1 cellular context compared by ENCODE assay signal in the genomic region with DNA sequence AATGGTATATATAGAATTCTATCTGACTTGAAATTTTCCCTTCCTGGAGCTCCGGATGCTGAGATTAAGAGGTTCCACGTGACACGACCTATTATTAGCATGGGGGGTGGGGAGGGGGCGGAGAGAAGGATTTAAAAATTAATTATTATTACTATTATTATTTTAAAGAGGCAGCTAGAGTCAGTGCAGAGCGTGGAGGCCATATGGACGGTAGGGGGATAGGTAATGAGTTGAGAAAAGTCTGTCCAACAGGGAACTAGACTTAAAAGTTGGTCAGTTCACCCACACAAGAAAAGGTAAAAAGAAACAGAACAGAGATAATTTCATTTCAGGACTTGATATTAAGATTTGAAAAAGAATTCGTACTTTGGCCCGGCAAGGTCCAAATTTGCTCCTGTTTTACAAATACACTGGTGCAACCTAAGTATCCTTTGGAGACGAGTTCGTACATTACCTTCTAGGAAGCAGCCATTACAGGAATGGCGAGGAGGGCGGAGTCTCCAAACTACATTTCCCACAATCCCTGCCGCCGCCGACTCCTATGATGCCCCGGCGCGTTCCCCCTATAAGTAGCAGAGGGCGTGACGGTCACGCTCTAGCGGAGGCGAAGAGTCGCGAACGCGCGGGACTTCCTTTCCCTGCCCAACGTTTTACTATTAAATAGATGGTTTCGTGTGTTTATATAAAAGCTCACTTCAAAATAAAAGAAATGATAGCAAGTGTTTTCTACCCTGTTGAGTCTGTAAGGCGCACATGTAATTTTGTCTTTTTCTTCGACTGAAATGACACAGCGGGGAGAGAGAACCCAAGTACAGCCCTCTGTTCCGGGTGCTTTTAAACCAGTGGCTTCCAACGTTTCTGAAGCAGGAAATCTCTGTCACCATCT.
TF ChIP-seq lines count a peak whose summit lies in the region.

A gene with protein sequence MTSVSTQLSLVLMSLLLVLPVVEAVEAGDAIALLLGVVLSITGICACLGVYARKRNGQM (minus strand): TSS at position 481 of the 886 bp plus-strand sequence. CDS start 976 bp downstream, outside the sequence.

TF ChIP-seq in HEK293, 187 proteins besides CTCF, POLR2A, EP300 and RAD21 (continued from another document and continues in another):
- TF ChIP-seq, protein P1, sequence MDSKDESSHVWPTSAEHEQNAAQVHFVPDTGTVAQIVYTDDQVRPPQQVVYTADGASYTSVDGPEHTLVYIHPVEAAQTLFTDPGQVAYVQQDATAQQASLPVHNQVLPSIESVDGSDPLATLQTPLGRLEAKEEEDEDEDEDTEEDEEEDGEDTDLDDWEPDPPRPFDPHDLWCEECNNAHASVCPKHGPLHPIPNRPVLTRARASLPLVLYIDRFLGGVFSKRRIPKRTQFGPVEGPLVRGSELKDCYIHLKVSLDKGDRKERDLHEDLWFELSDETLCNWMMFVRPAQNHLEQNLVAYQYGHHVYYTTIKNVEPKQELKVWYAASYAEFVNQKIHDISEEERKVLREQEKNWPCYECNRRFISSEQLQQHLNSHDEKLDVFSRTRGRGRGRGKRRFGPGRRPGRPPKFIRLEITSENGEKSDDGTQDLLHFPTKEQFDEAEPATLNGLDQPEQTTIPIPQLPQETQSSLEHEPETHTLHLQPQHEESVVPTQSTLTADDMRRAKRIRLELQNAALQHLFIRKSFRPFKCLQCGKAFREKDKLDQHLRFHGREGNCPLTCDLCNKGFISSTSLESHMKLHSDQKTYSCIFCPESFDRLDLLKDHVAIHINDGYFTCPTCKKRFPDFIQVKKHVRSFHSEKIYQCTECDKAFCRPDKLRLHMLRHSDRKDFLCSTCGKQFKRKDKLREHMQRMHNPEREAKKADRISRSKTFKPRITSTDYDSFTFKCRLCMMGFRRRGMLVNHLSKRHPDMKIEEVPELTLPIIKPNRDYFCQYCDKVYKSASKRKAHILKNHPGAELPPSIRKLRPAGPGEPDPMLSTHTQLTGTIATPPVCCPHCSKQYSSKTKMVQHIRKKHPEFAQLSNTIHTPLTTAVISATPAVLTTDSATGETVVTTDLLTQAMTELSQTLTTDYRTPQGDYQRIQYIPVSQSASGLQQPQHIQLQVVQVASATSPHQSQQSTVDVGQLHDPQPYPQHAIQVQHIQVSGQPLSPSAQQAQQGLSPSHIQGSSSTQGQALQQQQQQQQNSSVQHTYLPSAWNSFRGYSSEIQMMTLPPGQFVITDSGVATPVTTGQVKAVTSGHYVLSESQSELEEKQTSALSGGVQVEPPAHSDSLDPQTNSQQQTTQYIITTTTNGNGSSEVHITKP (tag by site-specific recombination; IDR thresholded peaks at IDR 0.05), result 0 out of 2 replicates have a peak, but pooled peaks have one; percentile 44
- no peak for TF ChIP-seq ZFP41 (tag by site-specific recombination; IDR thresholded peaks at IDR 0.05; ENCODE audit: borderline replicate concordance)
- TF ChIP-seq ZNF561 (tag by site-specific recombination; IDR thresholded peaks at IDR 0.05; ENCODE audit: borderline replicate concordance), result no peak
- peak; percentile 37 for TF ChIP-seq KLF10 (tag by site-specific recombination; IDR thresholded peaks at IDR 0.05)
- TF ChIP-seq ZNF555 (tag by site-specific recombination; conservative IDR thresholded peaks at IDR 0.05), result no peak
- TF ChIP-seq, protein P2, sequence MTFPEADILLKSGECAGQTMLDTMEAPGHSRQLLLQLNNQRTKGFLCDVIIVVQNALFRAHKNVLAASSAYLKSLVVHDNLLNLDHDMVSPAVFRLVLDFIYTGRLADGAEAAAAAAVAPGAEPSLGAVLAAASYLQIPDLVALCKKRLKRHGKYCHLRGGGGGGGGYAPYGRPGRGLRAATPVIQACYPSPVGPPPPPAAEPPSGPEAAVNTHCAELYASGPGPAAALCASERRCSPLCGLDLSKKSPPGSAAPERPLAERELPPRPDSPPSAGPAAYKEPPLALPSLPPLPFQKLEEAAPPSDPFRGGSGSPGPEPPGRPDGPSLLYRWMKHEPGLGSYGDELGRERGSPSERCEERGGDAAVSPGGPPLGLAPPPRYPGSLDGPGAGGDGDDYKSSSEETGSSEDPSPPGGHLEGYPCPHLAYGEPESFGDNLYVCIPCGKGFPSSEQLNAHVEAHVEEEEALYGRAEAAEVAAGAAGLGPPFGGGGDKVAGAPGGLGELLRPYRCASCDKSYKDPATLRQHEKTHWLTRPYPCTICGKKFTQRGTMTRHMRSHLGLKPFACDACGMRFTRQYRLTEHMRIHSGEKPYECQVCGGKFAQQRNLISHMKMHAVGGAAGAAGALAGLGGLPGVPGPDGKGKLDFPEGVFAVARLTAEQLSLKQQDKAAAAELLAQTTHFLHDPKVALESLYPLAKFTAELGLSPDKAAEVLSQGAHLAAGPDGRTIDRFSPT (tag by site-specific recombination; IDR thresholded peaks at IDR 0.05), result no peak
- TF ChIP-seq ZNF510 (tag by site-specific recombination; IDR thresholded peaks at IDR 0.05; ENCODE audit: insufficient replicate concordance), result no peak
- TF ChIP-seq ZNF777 (tag by site-specific recombination; IDR thresholded peaks at IDR 0.05; ENCODE audit: borderline replicate concordance), result no peak
- no peak for TF ChIP-seq WT1 (tag by site-specific recombination; IDR thresholded peaks at IDR 0.05)
- no peak for TF ChIP-seq ZNF248 (tag by site-specific recombination; IDR thresholded peaks at IDR 0.05)
- no peak for TF ChIP-seq ZNF391 (tag by site-specific recombination; IDR thresholded peaks at IDR 0.05; ENCODE audit: borderline replicate concordance, low read depth)
- no peak for TF ChIP-seq ZBTB7A (tag by site-specific recombination; IDR thresholded peaks at IDR 0.05; ENCODE audit: low read depth)
- TF ChIP-seq ZNF626 (tag by site-specific recombination; IDR thresholded peaks at IDR 0.05), result no peak
- TF ChIP-seq, protein P3, sequence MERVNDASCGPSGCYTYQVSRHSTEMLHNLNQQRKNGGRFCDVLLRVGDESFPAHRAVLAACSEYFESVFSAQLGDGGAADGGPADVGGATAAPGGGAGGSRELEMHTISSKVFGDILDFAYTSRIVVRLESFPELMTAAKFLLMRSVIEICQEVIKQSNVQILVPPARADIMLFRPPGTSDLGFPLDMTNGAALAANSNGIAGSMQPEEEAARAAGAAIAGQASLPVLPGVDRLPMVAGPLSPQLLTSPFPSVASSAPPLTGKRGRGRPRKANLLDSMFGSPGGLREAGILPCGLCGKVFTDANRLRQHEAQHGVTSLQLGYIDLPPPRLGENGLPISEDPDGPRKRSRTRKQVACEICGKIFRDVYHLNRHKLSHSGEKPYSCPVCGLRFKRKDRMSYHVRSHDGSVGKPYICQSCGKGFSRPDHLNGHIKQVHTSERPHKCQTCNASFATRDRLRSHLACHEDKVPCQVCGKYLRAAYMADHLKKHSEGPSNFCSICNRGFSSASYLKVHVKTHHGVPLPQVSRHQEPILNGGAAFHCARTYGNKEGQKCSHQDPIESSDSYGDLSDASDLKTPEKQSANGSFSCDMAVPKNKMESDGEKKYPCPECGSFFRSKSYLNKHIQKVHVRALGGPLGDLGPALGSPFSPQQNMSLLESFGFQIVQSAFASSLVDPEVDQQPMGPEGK (tag by site-specific recombination; IDR thresholded peaks at IDR 0.05), result 0 out of 2 replicates have a peak, but pooled peaks have one; percentile 16
- TF ChIP-seq, protein P4, sequence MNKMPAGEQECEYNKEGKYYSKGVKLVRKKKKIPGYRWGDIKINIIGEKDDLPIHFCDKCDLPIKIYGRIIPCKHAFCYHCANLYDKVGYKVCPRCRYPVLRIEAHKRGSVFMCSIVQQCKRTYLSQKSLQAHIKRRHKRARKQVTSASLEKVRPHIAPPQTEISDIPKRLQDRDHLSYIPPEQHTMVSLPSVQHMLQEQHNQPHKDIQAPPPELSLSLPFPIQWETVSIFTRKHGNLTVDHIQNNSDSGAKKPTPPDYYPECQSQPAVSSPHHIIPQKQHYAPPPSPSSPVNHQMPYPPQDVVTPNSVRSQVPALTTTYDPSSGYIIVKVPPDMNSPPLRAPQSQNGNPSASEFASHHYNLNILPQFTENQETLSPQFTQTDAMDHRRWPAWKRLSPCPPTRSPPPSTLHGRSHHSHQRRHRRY (tag by site-specific recombination; IDR thresholded peaks at IDR 0.05), result no peak
- no peak for TF ChIP-seq ZNF416 (tag by site-specific recombination; IDR thresholded peaks at IDR 0.05)
- TF ChIP-seq ZBTB26 (tag by site-specific recombination; optimal IDR thresholded peaks at IDR 0.05), result peak; percentile 89
- peak; percentile 69; the same call in 1 of the 2 replicates for TF ChIP-seq ZBTB20 (tag by site-specific recombination; IDR thresholded peaks at IDR 0.05)
- TF ChIP-seq ZBTB1 (tag by site-specific recombination; IDR thresholded peaks at IDR 0.05), result no peak
- no peak for TF ChIP-seq ZBTB21 (tag by site-specific recombination; IDR thresholded peaks at IDR 0.05)
- peak; percentile 76 for TF ChIP-seq SP7 (tag by site-specific recombination; IDR thresholded peaks at IDR 0.05)
- TF ChIP-seq, protein P5, sequence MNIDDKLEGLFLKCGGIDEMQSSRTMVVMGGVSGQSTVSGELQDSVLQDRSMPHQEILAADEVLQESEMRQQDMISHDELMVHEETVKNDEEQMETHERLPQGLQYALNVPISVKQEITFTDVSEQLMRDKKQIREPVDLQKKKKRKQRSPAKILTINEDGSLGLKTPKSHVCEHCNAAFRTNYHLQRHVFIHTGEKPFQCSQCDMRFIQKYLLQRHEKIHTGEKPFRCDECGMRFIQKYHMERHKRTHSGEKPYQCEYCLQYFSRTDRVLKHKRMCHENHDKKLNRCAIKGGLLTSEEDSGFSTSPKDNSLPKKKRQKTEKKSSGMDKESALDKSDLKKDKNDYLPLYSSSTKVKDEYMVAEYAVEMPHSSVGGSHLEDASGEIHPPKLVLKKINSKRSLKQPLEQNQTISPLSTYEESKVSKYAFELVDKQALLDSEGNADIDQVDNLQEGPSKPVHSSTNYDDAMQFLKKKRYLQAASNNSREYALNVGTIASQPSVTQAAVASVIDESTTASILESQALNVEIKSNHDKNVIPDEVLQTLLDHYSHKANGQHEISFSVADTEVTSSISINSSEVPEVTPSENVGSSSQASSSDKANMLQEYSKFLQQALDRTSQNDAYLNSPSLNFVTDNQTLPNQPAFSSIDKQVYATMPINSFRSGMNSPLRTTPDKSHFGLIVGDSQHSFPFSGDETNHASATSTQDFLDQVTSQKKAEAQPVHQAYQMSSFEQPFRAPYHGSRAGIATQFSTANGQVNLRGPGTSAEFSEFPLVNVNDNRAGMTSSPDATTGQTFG (tag by site-specific recombination; IDR thresholded peaks at IDR 0.05; ENCODE audit: borderline replicate concordance), result no peak
- no peak for TF ChIP-seq ZNF266 (tag by site-specific recombination; IDR thresholded peaks at IDR 0.05; ENCODE audit: low read depth)
- TF ChIP-seq ZNF223 (tag by site-specific recombination; IDR thresholded peaks at IDR 0.05), result no peak
- no peak for TF ChIP-seq AEBP2 (tag by site-specific recombination; IDR thresholded peaks at IDR 0.05; ENCODE audit: borderline replicate concordance)
- TF ChIP-seq PRDM4 (tag by site-specific recombination; IDR thresholded peaks at IDR 0.05), result no peak
- no peak for TF ChIP-seq PBX3 (CRISPR knock-in tag; IDR thresholded peaks at IDR 0.05)
- TF ChIP-seq, protein P6, sequence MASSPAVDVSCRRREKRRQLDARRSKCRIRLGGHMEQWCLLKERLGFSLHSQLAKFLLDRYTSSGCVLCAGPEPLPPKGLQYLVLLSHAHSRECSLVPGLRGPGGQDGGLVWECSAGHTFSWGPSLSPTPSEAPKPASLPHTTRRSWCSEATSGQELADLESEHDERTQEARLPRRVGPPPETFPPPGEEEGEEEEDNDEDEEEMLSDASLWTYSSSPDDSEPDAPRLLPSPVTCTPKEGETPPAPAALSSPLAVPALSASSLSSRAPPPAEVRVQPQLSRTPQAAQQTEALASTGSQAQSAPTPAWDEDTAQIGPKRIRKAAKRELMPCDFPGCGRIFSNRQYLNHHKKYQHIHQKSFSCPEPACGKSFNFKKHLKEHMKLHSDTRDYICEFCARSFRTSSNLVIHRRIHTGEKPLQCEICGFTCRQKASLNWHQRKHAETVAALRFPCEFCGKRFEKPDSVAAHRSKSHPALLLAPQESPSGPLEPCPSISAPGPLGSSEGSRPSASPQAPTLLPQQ (tag by site-specific recombination; IDR thresholded peaks at IDR 0.05), result no peak; the same call in 1 of the 2 replicates
- no peak for TF ChIP-seq GLI2 (tag by site-specific recombination; IDR thresholded peaks at IDR 0.05; ENCODE audit: borderline replicate concordance, low read depth)
